Comparison of ENCODE assay signal across 8 cellular contexts in genomic region chr1:223714849-223715709, GRCh38. TPM values are rescaled to one million over a fixed set of nuclear protein-coding genes. Genes with fewer than 3 reads are reported as not detected.
DNase-seq lines count a peak whose midpoint lies in the region; ATAC-seq and TF ChIP-seq lines count a peak whose summit lies in the region.

No MANE protein-coding gene starts in this region.

- ATAC-seq in stimulated activated naive CD8-positive, alpha-beta T cell treated with anti-CD3 and anti-CD28 coated beads, Interleukin-15, Interleukin-2, amounts not matched to agents 100 U/mL and 50 U/mL, for 24 hours = no peak
- no peak for ATAC-seq in stimulated activated effector memory CD8-positive, alpha-beta T cell treated with anti-CD3 and anti-CD28 coated beads, Interleukin-12 subunit alpha, Interleukin-12 subunit beta, amount 100 ng/mL, for 72 hours
- ATAC-seq in HG02852 (IDR thresholded peaks at IDR 0.05; ENCODE audit: unreplicated experiment) = no peak
- no peak for ATAC-seq in HG03135 (IDR thresholded peaks at IDR 0.05; ENCODE audit: unreplicated experiment)

- DNase-seq in stimulated activated naive CD8-positive, alpha-beta T cell treated with anti-CD3 and anti-CD28 coated beads, Interleukin-15, Interleukin-2, amounts not matched to agents 100 U/mL and 50 U/mL, for 24 hours = no peak
- DNase-seq in SK-N-SH = no peak
- peak; percentile 91 to 95 for DNase-seq in fibroblast of lung (ENCODE audit: low read depth in 2 of 2)
- no peak for DNase-seq in stimulated activated effector memory CD8-positive, alpha-beta T cell treated with anti-CD3 and anti-CD28 coated beads, Interleukin-12 subunit alpha, Interleukin-12 subunit beta, amount 100 ng/mL, for 72 hours (ENCODE audit: low spot score in 2 of 2)
- no peak for DNase-seq in NK-92 (lab: John Stamatoyannopoulos, UW; ENCODE audit: unreplicated experiment)

- H3K9me3 ChIP-seq in SK-N-SH (no peaks in the 10 kb centered on the region), fibroblast of lung (ENCODE audit: control insufficient read depth, insufficient read depth, low read depth, low read length) (no peaks in the 10 kb centered on the region)

- H2AFZ ChIP-seq in SK-N-SH (ENCODE audit: low read depth) (no peak overlapping the region), fibroblast of lung (ENCODE audit: low read length) (no peak overlapping the region)

- H3K27me3 ChIP-seq in SK-N-SH (ENCODE audit: insufficient read depth) (no peaks in the 10 kb centered on the region), fibroblast of lung (ENCODE audit: control insufficient read depth, insufficient read depth, low read length) (no peaks in the 10 kb centered on the region)

- H3K27ac ChIP-seq in SK-N-SH (ENCODE audit: low read depth in 2 of 2, low read length in 1 of 2) = peak overlapping the region; percentile 87 to 88
- peak overlapping the region; percentile 46 for H3K27ac ChIP-seq in fibroblast of lung (ENCODE audit: insufficient read depth, low read length)

- peak overlapping the region; percentile 4 to 83; a peak in 3 of 4 replicates for H3K4me3 ChIP-seq in SK-N-SH (ENCODE audit: low read depth in 2 of 2, low read length in 1 of 2)
- H3K4me3 ChIP-seq in fibroblast of lung (replicated peaks in 1 of 4; ENCODE audit: control extremely low read depth in 1 of 4, insufficient read depth in 1 of 4, low read depth in 3 of 4, low read length in 4 of 4) = peak overlapping the region; percentile 86 to 96 (median 94)

- H3K4me1 Mint-ChIP-seq in stimulated activated naive CD8-positive, alpha-beta T cell treated with anti-CD3 and anti-CD28 coated beads, Interleukin-15, Interleukin-2, amounts not matched to agents 100 ng/mL and 50 ng/mL, for 24 hours (ENCODE audit: low read depth) = peaks cover 76% of the 10 kb centered on the region
- H3K4me1 Mint-ChIP-seq in stimulated activated effector memory CD8-positive, alpha-beta T cell treated with anti-CD3 and anti-CD28 coated beads, Interleukin-12 subunit alpha, Interleukin-12 subunit beta, amount 100 ng/mL, for 72 hours = peaks cover 68% of the 10 kb centered on the region

- WGBS in SK-N-SH (ENCODE audit: low lambda C conversion rate) = 66% methylated on average over 10 of the region's 10 CpGs

- TF ChIP-seq EP300 in SK-N-SH (IDR thresholded peaks at IDR 0.05; ENCODE audit: borderline replicate concordance in 1 of 2, low read depth in 1 of 2, low read length in 1 of 2) = peak in 1 of 2 experiments; percentile 57; a peak in 1 of 4 replicates

- H3K4me1 ChIP-seq in SK-N-SH (ENCODE audit: control insufficient read depth in 1 of 2, insufficient read depth in 2 of 2, low read depth in 1 of 2, low read length in 1 of 2) = peaks cover 36 to 49% of the 10 kb centered on the region in 2 experiments
- peaks cover 30% of the 10 kb centered on the region for H3K4me1 ChIP-seq in fibroblast of lung (ENCODE audit: control insufficient read depth, extremely low read depth, insufficient read depth, low read length)

- TF ChIP-seq CTCF in SK-N-SH (IDR thresholded peaks at IDR 0.05) = no peak
- no peak for TF ChIP-seq CTCF in fibroblast of lung (conservative IDR thresholded peaks at IDR 0.05 in 1 of 2, IDR thresholded peaks at IDR 0.05 in 1 of 2; ENCODE audit: low read depth in 1 of 2, low read length in 2 of 2)

- no peaks in the 10 kb centered on the region for H3K9me2 ChIP-seq in SK-N-SH

- H3K79me2 ChIP-seq in SK-N-SH (ENCODE audit: insufficient read depth) = peaks cover 87% of the 10 kb centered on the region
- H3K79me2 ChIP-seq in fibroblast of lung (ENCODE audit: control insufficient read depth, insufficient read depth, low read length) = peaks cover 73% of the 10 kb centered on the region

- H3K27me3 Mint-ChIP-seq in stimulated activated naive CD8-positive, alpha-beta T cell treated with anti-CD3 and anti-CD28 coated beads, Interleukin-15, Interleukin-2, amounts not matched to agents 100 ng/mL and 50 ng/mL, for 24 hours = no peaks in the 10 kb centered on the region

- H3K4me2 ChIP-seq in SK-N-SH (peak overlapping the region; percentile 92), fibroblast of lung (ENCODE audit: extremely low read depth, insufficient read depth, low read length) (peak overlapping the region; percentile 100)

- H3K9ac ChIP-seq in SK-N-SH (peak overlapping the region; percentile 96; the same call in 1 of the 2 replicates), fibroblast of lung (ENCODE audit: insufficient read depth, low read length) (no peak overlapping the region)

- H3K4me3 Mint-ChIP-seq in stimulated activated naive CD8-positive, alpha-beta T cell treated with anti-CD3 and anti-CD28 coated beads, Interleukin-15, Interleukin-2, amounts not matched to agents 100 ng/mL and 50 ng/mL, for 24 hours = peak overlapping the region; percentile 70
- peak overlapping the region; percentile 82 for H3K4me3 Mint-ChIP-seq in stimulated activated effector memory CD8-positive, alpha-beta T cell treated with anti-CD3 and anti-CD28 coated beads, Interleukin-12 subunit alpha, Interleukin-12 subunit beta, amount 100 ng/mL, for 72 hours

- H4K20me1 ChIP-seq in SK-N-SH (ENCODE audit: insufficient read depth) (peaks cover 48% of the 10 kb centered on the region), fibroblast of lung (ENCODE audit: control insufficient read depth, extremely low read depth, insufficient read depth, low read length) (no peaks in the 10 kb centered on the region)

- CTCF ChIA-PET in SK-N-SH (lab: Yijun Ruan, JAX) = interaction anchor here (1.4 kb wide), 1 partner anchor 30 kb away, joined by 3 read pairs; no protein-coding TSS in a partner anchor

- peaks cover 22 to 25% of the 10 kb centered on the region in 2 experiments for H3K36me3 ChIP-seq in SK-N-SH (replicated peaks in 1 of 2; ENCODE audit: control insufficient read depth in 1 of 2, insufficient read depth in 2 of 2, low read length in 1 of 2)
- H3K36me3 ChIP-seq in fibroblast of lung (ENCODE audit: control insufficient read depth, insufficient read depth, low read length) = peaks cover 15% of the 10 kb centered on the region

- peaks cover 23% of the 10 kb centered on the region for H3K36me3 Mint-ChIP-seq in stimulated activated naive CD8-positive, alpha-beta T cell treated with anti-CD3 and anti-CD28 coated beads, Interleukin-15, Interleukin-2, amounts not matched to agents 100 ng/mL and 50 ng/mL, for 24 hours (ENCODE audit: low read depth)
- H3K36me3 Mint-ChIP-seq in stimulated activated effector memory CD8-positive, alpha-beta T cell treated with anti-CD3 and anti-CD28 coated beads, Interleukin-12 subunit alpha, Interleukin-12 subunit beta, amount 100 ng/mL, for 72 hours = peaks cover 43% of the 10 kb centered on the region

- H3K27ac Mint-ChIP-seq in stimulated activated naive CD8-positive, alpha-beta T cell treated with anti-CD3 and anti-CD28 coated beads, Interleukin-15, Interleukin-2, amounts not matched to agents 100 ng/mL and 50 ng/mL, for 24 hours = peak overlapping the region; percentile 57
- peak overlapping the region; percentile 88 for H3K27ac Mint-ChIP-seq in stimulated activated effector memory CD8-positive, alpha-beta T cell treated with anti-CD3 and anti-CD28 coated beads, Interleukin-12 subunit alpha, Interleukin-12 subunit beta, amount 100 ng/mL, for 72 hours

- no peak for TF ChIP-seq RAD21 in SK-N-SH (IDR thresholded peaks at IDR 0.05; ENCODE audit: low read length)

- H3K9me3 Mint-ChIP-seq in stimulated activated naive CD8-positive, alpha-beta T cell treated with anti-CD3 and anti-CD28 coated beads, Interleukin-15, Interleukin-2, amounts not matched to agents 100 ng/mL and 50 ng/mL, for 24 hours = no peaks in the 10 kb centered on the region
- H3K9me3 Mint-ChIP-seq in stimulated activated effector memory CD8-positive, alpha-beta T cell treated with anti-CD3 and anti-CD28 coated beads, Interleukin-12 subunit alpha, Interleukin-12 subunit beta, amount 100 ng/mL, for 72 hours = no peaks in the 10 kb centered on the region

- H3F3A ChIP-seq in SK-N-SH (replicated peaks; ENCODE audit: insufficient read depth) = peaks cover 18% of the 10 kb centered on the region

- POLR2A ChIA-PET in SK-N-SH (lab: Yijun Ruan, JAX) = no interaction called here

TF ChIP-seq in SK-N-SH, 30 proteins besides CTCF, POLR2A, EP300 and RAD21 (continues in another document):
- TF ChIP-seq GABPA (IDR thresholded peaks at IDR 0.05; ENCODE audit: low read depth) (no peak), USF1 (IDR thresholded peaks at IDR 0.05; ENCODE audit: borderline replicate concordance, low read depth) (no peak), YY1 (IDR thresholded peaks at IDR 0.05; ENCODE audit: low read depth) (no peak), EZH2phosphoT487 (IDR thresholded peaks at IDR 0.05; ENCODE audit: borderline replicate concordance, low read depth) (no peak)
- TF ChIP-seq, protein P1, sequence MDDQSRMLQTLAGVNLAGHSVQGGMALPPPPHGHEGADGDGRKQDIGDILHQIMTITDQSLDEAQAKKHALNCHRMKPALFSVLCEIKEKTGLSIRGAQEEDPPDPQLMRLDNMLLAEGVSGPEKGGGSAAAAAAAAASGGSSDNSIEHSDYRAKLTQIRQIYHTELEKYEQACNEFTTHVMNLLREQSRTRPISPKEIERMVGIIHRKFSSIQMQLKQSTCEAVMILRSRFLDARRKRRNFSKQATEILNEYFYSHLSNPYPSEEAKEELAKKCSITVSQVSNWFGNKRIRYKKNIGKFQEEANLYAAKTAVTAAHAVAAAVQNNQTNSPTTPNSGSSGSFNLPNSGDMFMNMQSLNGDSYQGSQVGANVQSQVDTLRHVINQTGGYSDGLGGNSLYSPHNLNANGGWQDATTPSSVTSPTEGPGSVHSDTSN (IDR thresholded peaks at IDR 0.05) = 0 out of 2 replicates have a peak, but pooled peaks have one; percentile 12

RNA-seq across cellular contexts. Expression of gene CAPN2, which starts 2.7 kb away (rescaled TPM):
- polyA plus RNA-seq in SK-N-SH (2012; rRNA removed) (208 and 209 TPM in 2 replicates), fibroblast of lung (318 and 387 TPM in 2 replicates)
- polyA plus RNA-seq in SK-N-SH (2012; cell fraction: cytosol; rRNA removed) = 177 and 181 TPM in 2 replicates
- 432 and 454 TPM in 2 replicates for polyA plus RNA-seq in SK-N-SH (2012; cell fraction: nucleus; rRNA removed)
- 332 and 488 TPM in 2 replicates for total RNA-seq in fibroblast of lung
- polyA plus RNA-seq in fibroblast of lung (2012) = 376 and 416 TPM in 2 replicates
- polyA minus RNA-seq in fibroblast of lung (ENCODE audit: low replicate concordance) = 336 and 352 TPM in 2 replicates

RNA-seq across cellular contexts. Expression of gene CAPN8, which starts 49.6 kb away (rescaled TPM):
- polyA plus RNA-seq in SK-N-SH (2012; rRNA removed) (not detected in 2 replicates), fibroblast of lung (not detected in 2 replicates)
- not detected in 2 replicates for polyA plus RNA-seq in SK-N-SH (2012; cell fraction: cytosol; rRNA removed)
- polyA plus RNA-seq in SK-N-SH (2012; cell fraction: nucleus; rRNA removed) = 0.04 and 0.11 TPM in 2 replicates
- not detected in 2 replicates for total RNA-seq in fibroblast of lung
- polyA plus RNA-seq in fibroblast of lung (2012) = not detected in 2 replicates
- polyA minus RNA-seq in fibroblast of lung (ENCODE audit: low replicate concordance) = not detected in 2 replicates

Comparison
In these comparisons a context has a peak if more than half of its experiments do, and no peak if none do; other contexts are left out.
1. DNase-seq: peak in fibroblast of lung (2 of 2); none in stimulated activated naive CD8-positive, alpha-beta T cell treated with anti-CD3 and anti-CD28 coated beads, Interleukin-15, Interleukin-2, amounts not matched to agents 100 U/mL and 50 U/mL, for 24 hours (single experiment), SK-N-SH (single experiment), stimulated activated effector memory CD8-positive, alpha-beta T cell treated with anti-CD3 and anti-CD28 coated beads, Interleukin-12 subunit alpha, Interleukin-12 subunit beta, amount 100 ng/mL, for 72 hours (0 of 2) and NK-92 (single experiment).